In genomic region chr7:101815826-101816488, GRCh38 we compare ENCODE assay signal across 1 cellular context.
TF ChIP-seq lines count a peak whose summit lies in the region.

No MANE protein-coding gene starts in this region.

TF ChIP-seq in H1, 55 proteins besides CTCF, POLR2A, EP300 and RAD21:
- TF ChIP-seq YY1 (IDR thresholded peaks at IDR 0.05; ENCODE audit: low read depth, low read length) = peak; percentile 93
- 0 out of 2 replicates have a peak, but pooled peaks have one; percentile 56 for TF ChIP-seq RBBP5 (IDR thresholded peaks at IDR 0.05; ENCODE audit: borderline replicate concordance, low read depth, low read length)
- no peak for TF ChIP-seq SP2 (IDR thresholded peaks at IDR 0.05; ENCODE audit: low read length)
- TF ChIP-seq SP1 (IDR thresholded peaks at IDR 0.05; ENCODE audit: low read depth, low read length) = peak; percentile 69
- peak; percentile 72 for TF ChIP-seq TAF1 (IDR thresholded peaks at IDR 0.05; ENCODE audit: low read depth, low read length)
- no peak for TF ChIP-seq KDM1A (IDR thresholded peaks at IDR 0.05; ENCODE audit: borderline replicate concordance, low read length)
- TF ChIP-seq GTF2F1 (IDR thresholded peaks at IDR 0.05; ENCODE audit: borderline replicate concordance, low read depth, low read length) = no peak
- TF ChIP-seq KDM4A (IDR thresholded peaks at IDR 0.05; ENCODE audit: low read depth, low read length, severe bottlenecking) = peak; percentile 45
- TF ChIP-seq SIN3A (conservative IDR thresholded peaks at IDR 0.05 in 1 of 2, IDR thresholded peaks at IDR 0.05 in 1 of 2; ENCODE audit: low read depth in 1 of 2, low read length in 2 of 2) = 0 out of 4 replicates have a peak, but pooled peaks of 1 of the 2 experiments have one; percentile 43
- TF ChIP-seq POLR2AphosphoS5 (IDR thresholded peaks at IDR 0.05; ENCODE audit: low read depth, low read length) = peak; percentile 43
- TF ChIP-seq PHF8 (conservative IDR thresholded peaks at IDR 0.05; ENCODE audit: low read depth, low read length) = peak; percentile 39; the same call in 1 of the 2 replicates
- peak; percentile 57 for TF ChIP-seq TBP (IDR thresholded peaks at IDR 0.05; ENCODE audit: low read depth, low read length)
